ENCODE assay signal across 9 cellular contexts in the genomic region with DNA sequence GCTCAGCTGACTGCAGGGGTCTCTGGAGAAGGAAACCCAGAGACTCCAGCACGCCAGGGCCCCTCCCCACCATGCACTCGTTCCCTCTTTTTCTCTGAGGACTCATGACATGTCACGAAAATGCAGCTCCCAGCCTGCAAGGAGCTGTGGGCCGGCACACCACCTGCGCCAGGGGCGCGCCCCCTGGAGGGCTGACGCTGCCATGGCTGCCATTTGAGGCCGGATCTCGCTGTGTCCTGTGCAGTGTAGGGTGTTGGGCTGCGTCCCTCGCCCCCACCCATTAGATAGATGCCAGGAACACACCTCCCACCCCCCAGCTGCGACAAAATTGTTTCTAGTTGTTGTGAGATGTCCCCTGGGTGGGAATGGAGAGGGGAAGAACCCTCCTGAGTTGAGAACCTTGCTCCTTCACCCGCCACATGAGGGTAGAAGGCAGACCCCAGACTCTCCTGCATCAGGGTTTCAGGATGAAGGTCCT. TPM values are rescaled to one million over a fixed set of nuclear protein-coding genes. Genes with fewer than 3 reads are reported as not detected.
DNase-seq lines count a peak whose midpoint lies in the region; ATAC-seq and TF ChIP-seq lines count a peak whose summit lies in the region.
"Had no signal": no experiment of that assay in that cellular context is flagged by ENCODE, and none has a peak within 500 bp of the region (broad histone marks: within the 10 kb centered on the region; RNA-seq: fewer than 3 reads in every experiment).

No MANE protein-coding gene starts in this region.

- BruUV-seq in HCT116 (replicated peaks; lab: Mats Ljungman, UMichigan), result no TSS peak

- TF ChIP-seq CTCF in HCT116 (IDR thresholded peaks at IDR 0.05 in 2 of 3, conservative IDR thresholded peaks at IDR 0.05 in 1 of 3; ENCODE audit: borderline replicate concordance in 1 of 3, insufficient read depth in 1 of 3, low read depth in 2 of 3, low read length in 2 of 3), result peak; percentile 81 to 99 (median 99); a peak in 5 of 6 replicates
- peak; percentile 95 for TF ChIP-seq CTCF in SU-DHL-6 (IDR thresholded peaks at IDR 0.05; ENCODE audit: insufficient read depth, low read length, poor library complexity, severe bottlenecking)

- RAD21 ChIA-PET in HCT116 (lab: Charles Lee; ENCODE audit: low non-redundant PET in 1 of 2, low total read pairs in 2 of 2, uncharacterized antibody in 2 of 2, unreplicated experiment in 2 of 2), result interaction anchor here (0.7 to 1.6 kb wide), 3 partner anchors 34 to 75 kb away, joined by 3 to 4 read pairs (median 4); no protein-coding TSS in a partner anchor

- H3K9me3 ChIP-seq in HCT116 (ENCODE audit: control insufficient read depth in 1 of 2, insufficient read depth in 1 of 2, low read depth in 1 of 2, low read length in 2 of 2) (no peaks in the 10 kb centered on the region), SU-DHL-6 (ENCODE audit: insufficient read depth, low read length) (no peaks in the 10 kb centered on the region), adipocyte (ENCODE audit: control insufficient read depth, low read length) (no peaks in the 10 kb centered on the region)

- POLR2A ChIA-PET in HCT116 (lab: Charles Lee), result interaction anchor here (1.0 to 5.1 kb wide), 3 partner anchors 9 to 48 kb away, joined by 3 to 44 read pairs (median 3); a partner anchor contains a TSS

- H3K27ac ChIP-seq in HCT116 (ENCODE audit: low read depth, low read length) (peak overlapping the region; percentile 20), SU-DHL-6 (ENCODE audit: low read depth, low read length) (peak overlapping the region; percentile 59)

- intact Hi-C loops in HCT116 (cut with micrococcal nuclease), result loop anchor here (1.0 kb wide), 1 partner anchor 64 kb away; no protein-coding TSS in a partner anchor

- H3K4me1 ChIP-seq in HCT116 (ENCODE audit: control insufficient read depth in 1 of 2, insufficient read depth in 2 of 2, low read length in 2 of 2) (peaks cover 12 to 30% of the 10 kb centered on the region in 2 experiments; a peak in 3 of 4 replicates), adipocyte (ENCODE audit: control insufficient read depth, insufficient read depth, low read length) (peaks cover 16% of the 10 kb centered on the region)

- DNase-seq in C1 segment of cervical spinal cord (lab: John Stamatoyannopoulos, UW) (peak in 10 of 14 donors; percentile 11 to 67 (median 40)), HCT116 (ENCODE audit: low read depth, low spot score) (no peak), adipocyte (ENCODE audit: low read depth) (peak; percentile 52), hypothalamus (lab: John Stamatoyannopoulos, UW) (peak in 42 of 51 donors; percentile 12 to 69 (median 30)), HPDE6-E6E7 (ENCODE audit: extremely low spot score) (no peak)
- DNase-seq in stimulated activated CD4-positive, alpha-beta T cell treated with anti-CD3 and anti-CD28 coated beads, Interleukin-15, amount 100 ng/mL, for 24 hours, result peak; percentile 82

- H4K20me1 ChIP-seq in HCT116 (ENCODE audit: insufficient read depth) (no peaks in the 10 kb centered on the region; the same call in 1 of the 2 replicates), SU-DHL-6 (ENCODE audit: low read depth, low read length) (no peaks in the 10 kb centered on the region; the same call in 1 of the 2 replicates)

- TF ChIP-seq POLR2A in HCT116 (IDR thresholded peaks at IDR 0.05; ENCODE audit: borderline replicate concordance, extremely low read depth, insufficient read depth, insufficient read length), result no peak

- ATAC-seq in HCT116, result peak; percentile 78
- ATAC-seq in HG03108 (IDR thresholded peaks at IDR 0.05; ENCODE audit: unreplicated experiment), result no peak

- TF ChIP-seq RAD21 in HCT116 (IDR thresholded peaks at IDR 0.05; ENCODE audit: low read depth), result peak; percentile 87

- CTCF ChIA-PET in HCT116 (lab: Charles Lee), result interaction anchor here (0.6 to 3.2 kb wide), 15 partner anchors 10 to 157 kb away, joined by 3 to 17 read pairs (median 6); a partner anchor contains a TSS

- no peak overlapping the region for H3K4me3 ChIP-seq in HCT116 (replicated peaks in 1 of 2; ENCODE audit: low read depth in 1 of 2, low read length in 2 of 2)
- H3K4me3 ChIP-seq in SU-DHL-6 (ENCODE audit: insufficient read depth, low read length, poor library complexity, severe bottlenecking), result no peak overlapping the region
- H3K4me3 ChIP-seq in adipocyte (ENCODE audit: low read length), result no peak overlapping the region

- H3K9ac ChIP-seq in HCT116 (ENCODE audit: low read length) (no peak overlapping the region), SU-DHL-6 (ENCODE audit: low read length) (no peak overlapping the region; the same call in 1 of the 2 replicates), adipocyte (ENCODE audit: low read length) (no peak overlapping the region)

- peaks cover 13% of the 10 kb centered on the region; the same call in 1 of the 2 replicates for H3K79me2 ChIP-seq in HCT116 (ENCODE audit: insufficient read depth, low read length)
- H3K79me2 ChIP-seq in SU-DHL-6 (ENCODE audit: insufficient read depth, low read length), result no peaks in the 10 kb centered on the region

- peaks cover 40 to 75% of the 10 kb centered on the region in 2 experiments for H3K36me3 ChIP-seq in HCT116 (ENCODE audit: control insufficient read depth in 1 of 2, insufficient read depth in 2 of 2, low read length in 2 of 2)
- peaks cover 4% of the 10 kb centered on the region; the same call in 1 of the 2 replicates for H3K36me3 ChIP-seq in SU-DHL-6 (ENCODE audit: low read length)
- no peaks in the 10 kb centered on the region for H3K36me3 ChIP-seq in adipocyte (ENCODE audit: control insufficient read depth, insufficient read depth, low read length, severe bottlenecking)

- no peaks in the 10 kb centered on the region for H3K9me2 ChIP-seq in HCT116 (ENCODE audit: insufficient read depth)
- H3K9me2 ChIP-seq in SU-DHL-6 (replicated peaks; ENCODE audit: insufficient read depth, low read length), result no peaks in the 10 kb centered on the region

- H2AFZ ChIP-seq in HCT116 (ENCODE audit: low read depth, low read length, poor library complexity, severe bottlenecking) (no peak overlapping the region), SU-DHL-6 (ENCODE audit: low read depth, low read length, severe bottlenecking) (no peak overlapping the region)

- H3K27me3 ChIP-seq in HCT116 (ENCODE audit: insufficient read depth, low read length) (no peaks in the 10 kb centered on the region), SU-DHL-6 (ENCODE audit: low read length) (no peaks in the 10 kb centered on the region), adipocyte (replicated peaks; ENCODE audit: control insufficient read depth, insufficient read depth, low read length) (no peaks in the 10 kb centered on the region)

- H3F3A ChIP-seq in SU-DHL-6 (ENCODE audit: insufficient read depth), result peaks cover 50% of the 10 kb centered on the region

- H3K4me2 ChIP-seq in HCT116 (ENCODE audit: low read length), result no peak overlapping the region
- no peak overlapping the region for H3K4me2 ChIP-seq in SU-DHL-6 (ENCODE audit: low read depth, low read length, poor library complexity, severe bottlenecking)

TF ChIP-seq in HCT116, 20 proteins besides CTCF, POLR2A, EP300 and RAD21:
- TF ChIP-seq, protein P1, sequence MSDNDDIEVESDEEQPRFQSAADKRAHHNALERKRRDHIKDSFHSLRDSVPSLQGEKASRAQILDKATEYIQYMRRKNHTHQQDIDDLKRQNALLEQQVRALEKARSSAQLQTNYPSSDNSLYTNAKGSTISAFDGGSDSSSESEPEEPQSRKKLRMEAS (IDR thresholded peaks at IDR 0.05), result peak; percentile 38; the same call in 1 of the 2 replicates
- TF ChIP-seq, protein P2, sequence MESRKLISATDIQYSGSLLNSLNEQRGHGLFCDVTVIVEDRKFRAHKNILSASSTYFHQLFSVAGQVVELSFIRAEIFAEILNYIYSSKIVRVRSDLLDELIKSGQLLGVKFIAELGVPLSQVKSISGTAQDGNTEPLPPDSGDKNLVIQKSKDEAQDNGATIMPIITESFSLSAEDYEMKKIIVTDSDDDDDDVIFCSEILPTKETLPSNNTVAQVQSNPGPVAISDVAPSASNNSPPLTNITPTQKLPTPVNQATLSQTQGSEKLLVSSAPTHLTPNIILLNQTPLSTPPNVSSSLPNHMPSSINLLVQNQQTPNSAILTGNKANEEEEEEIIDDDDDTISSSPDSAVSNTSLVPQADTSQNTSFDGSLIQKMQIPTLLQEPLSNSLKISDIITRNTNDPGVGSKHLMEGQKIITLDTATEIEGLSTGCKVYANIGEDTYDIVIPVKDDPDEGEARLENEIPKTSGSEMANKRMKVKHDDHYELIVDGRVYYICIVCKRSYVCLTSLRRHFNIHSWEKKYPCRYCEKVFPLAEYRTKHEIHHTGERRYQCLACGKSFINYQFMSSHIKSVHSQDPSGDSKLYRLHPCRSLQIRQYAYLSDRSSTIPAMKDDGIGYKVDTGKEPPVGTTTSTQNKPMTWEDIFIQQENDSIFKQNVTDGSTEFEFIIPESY (IDR thresholded peaks at IDR 0.05; ENCODE audit: extremely low read depth, insufficient replicate concordance, low read length), result no peak
- peak; percentile 50 for TF ChIP-seq POLR2AphosphoS5 (IDR thresholded peaks at IDR 0.05; ENCODE audit: low read depth, low read length)
- TF ChIP-seq YY1 (IDR thresholded peaks at IDR 0.05; ENCODE audit: extremely low read depth, insufficient replicate concordance, low read depth, low read length), result peak; percentile 56

RNA-seq across cellular contexts. Expression of a gene that starts 8.2 kb away (rescaled TPM):
- 148 TPM for total RNA-seq in HCT116 (2021; ENCODE audit: unreplicated experiment)
- polyA plus RNA-seq in HCT116 (2012), result 159 and 197 TPM in 2 replicates

RNA-seq across cellular contexts. Expression of a gene that starts 10.3 kb away (rescaled TPM):
- total RNA-seq in HCT116 (2021; ENCODE audit: unreplicated experiment), result 315 TPM
- polyA plus RNA-seq in HCT116 (2012), result 372 and 415 TPM in 2 replicates

RNA-seq across cellular contexts. Expression of a gene that starts 10.6 kb away (rescaled TPM):
- total RNA-seq in HCT116 (2021; ENCODE audit: unreplicated experiment), result 65.8 TPM
- 71.4 and 82.5 TPM in 2 replicates for polyA plus RNA-seq in HCT116 (2012)

RNA-seq across cellular contexts. Expression of a gene that starts 30.4 kb away (rescaled TPM):
- total RNA-seq in HCT116 (2021; ENCODE audit: unreplicated experiment), result not detected
- not detected in 2 replicates for polyA plus RNA-seq in HCT116 (2012)
- total RNA-seq: LHCN-M2 had no signal

RNA-seq across cellular contexts. Expression of a gene that starts 37.5 kb away (rescaled TPM):
- 140 TPM for total RNA-seq in HCT116 (2021; ENCODE audit: unreplicated experiment)
- 89.7 and 104 TPM in 2 replicates for polyA plus RNA-seq in HCT116 (2012)

Comparison
In these comparisons a context has a peak if more than half of its experiments do, and no peak if none do; other contexts are left out.
1. DNase-seq: peak in C1 segment of cervical spinal cord (10 of 14), adipocyte (single experiment), hypothalamus (42 of 51) and stimulated activated CD4-positive, alpha-beta T cell treated with anti-CD3 and anti-CD28 coated beads, Interleukin-15, amount 100 ng/mL, for 24 hours (single experiment); none in HCT116 (single experiment) and HPDE6-E6E7 (single experiment).